Comparison of ENCODE assay signal across 1 cellular context in the genomic region with DNA sequence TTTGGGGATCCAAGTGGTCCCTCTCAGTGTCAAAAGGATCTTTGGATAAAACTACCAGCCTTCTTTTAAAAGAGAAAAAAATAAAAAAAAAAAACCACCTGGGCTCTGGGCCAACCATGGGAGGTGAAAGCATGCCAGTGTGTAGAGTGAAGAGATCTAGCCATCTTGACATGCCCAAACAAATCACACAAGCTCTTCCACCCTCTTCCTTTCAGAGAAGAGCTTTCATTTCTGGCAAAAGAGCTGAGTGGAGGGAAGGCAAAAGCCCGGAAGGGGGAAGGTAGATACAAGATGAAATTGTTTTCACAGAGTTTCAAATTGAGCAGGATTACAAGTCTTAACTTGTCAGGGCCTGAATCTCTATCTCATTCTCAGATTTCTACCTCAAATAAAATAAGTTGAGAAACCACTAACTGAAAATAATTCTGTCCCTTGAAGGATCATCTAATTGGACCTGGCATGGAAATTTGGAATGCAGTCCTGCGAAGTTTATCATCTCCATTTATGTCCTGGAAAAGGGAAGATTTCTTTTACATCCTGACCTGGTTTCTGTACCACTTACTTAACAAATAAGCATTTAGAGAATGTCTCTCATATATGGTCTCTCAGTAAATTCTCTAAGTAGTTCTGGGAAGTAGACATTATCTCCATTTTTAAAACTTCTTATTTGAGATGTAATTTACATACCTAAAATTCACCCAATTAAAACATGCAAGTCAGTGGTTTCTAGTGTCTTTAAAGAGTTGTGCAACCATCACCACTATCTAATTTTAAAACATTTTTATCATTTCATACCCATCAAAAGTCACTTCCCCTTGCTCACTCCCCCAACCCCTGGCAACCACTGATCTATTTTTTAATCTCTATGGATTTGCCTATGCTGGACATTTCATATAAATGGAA.
TF ChIP-seq lines count a peak whose summit lies in the region.

No MANE protein-coding gene starts in this region.

TF ChIP-seq in HCT116, 20 proteins besides CTCF, POLR2A, EP300 and RAD21 (continued from another document):
- TF ChIP-seq YY1 (IDR thresholded peaks at IDR 0.05; ENCODE audit: extremely low read depth, insufficient replicate concordance, low read depth, low read length) (no peak), JUND (IDR thresholded peaks at IDR 0.05) (no peak), EZH2 (IDR thresholded peaks at IDR 0.05) (no peak), FOSL1 (IDR thresholded peaks at IDR 0.05; ENCODE audit: low read depth) (no peak), SRF (IDR thresholded peaks at IDR 0.05; ENCODE audit: low read depth) (no peak), EZH2phosphoT487 (IDR thresholded peaks at IDR 0.05; ENCODE audit: borderline replicate concordance) (no peak), EGR1 (IDR thresholded peaks at IDR 0.05; ENCODE audit: low read depth) (no peak), SIN3A (IDR thresholded peaks at IDR 0.05; ENCODE audit: low read depth) (no peak)
- TF ChIP-seq, protein P1, sequence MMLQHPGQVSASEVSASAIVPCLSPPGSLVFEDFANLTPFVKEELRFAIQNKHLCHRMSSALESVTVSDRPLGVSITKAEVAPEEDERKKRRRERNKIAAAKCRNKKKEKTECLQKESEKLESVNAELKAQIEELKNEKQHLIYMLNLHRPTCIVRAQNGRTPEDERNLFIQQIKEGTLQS (IDR thresholded peaks at IDR 0.05): no peak
TF ChIP-seq in HCT116: peak in this region for 0.
